In the genomic region with DNA sequence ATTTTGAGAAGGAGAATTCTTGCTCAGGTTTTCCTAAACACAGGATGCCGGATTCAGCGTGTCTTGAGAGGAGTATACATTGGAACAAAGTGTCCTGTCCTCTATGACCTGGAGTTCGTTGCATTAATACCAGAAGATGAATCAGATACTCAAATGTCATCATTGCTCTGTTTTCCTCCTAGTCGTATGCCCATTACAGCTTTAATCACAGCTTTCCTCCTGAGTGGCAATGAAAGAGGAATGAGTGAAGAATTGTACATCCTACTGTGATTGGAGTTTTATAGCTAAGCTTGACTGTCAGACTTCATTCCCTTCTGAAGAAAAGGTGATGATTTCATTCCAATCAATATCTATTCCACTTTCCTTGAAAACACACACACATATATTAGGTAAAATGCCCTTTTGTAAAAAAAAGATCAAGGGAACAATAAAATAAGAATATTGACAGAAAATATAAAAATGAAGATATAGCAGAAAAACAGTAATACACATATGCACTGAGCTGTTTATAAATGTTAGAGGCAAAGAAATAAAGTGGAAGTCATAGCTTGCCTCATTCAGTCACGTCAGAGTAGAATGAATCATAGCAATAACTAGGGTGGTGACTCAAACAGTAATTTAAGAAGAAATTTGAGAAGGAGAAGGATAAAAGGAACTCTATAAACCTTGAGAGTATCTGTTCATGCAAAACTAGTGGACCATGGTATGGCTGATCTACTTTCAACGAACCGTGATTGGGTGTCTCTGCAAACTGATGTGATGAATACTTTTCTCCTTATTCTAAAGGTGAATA, we compare ENCODE assay signal across 11 cellular contexts.
DNase-seq lines count a peak whose midpoint lies in the region; ATAC-seq and TF ChIP-seq lines count a peak whose summit lies in the region.
"Had no signal": no experiment of that assay in that cellular context is flagged by ENCODE, and none has a peak within 500 bp of the region (broad histone marks: within the 10 kb centered on the region; RNA-seq: fewer than 3 reads in every experiment).

No MANE protein-coding gene starts in this region.

- no peak for TF ChIP-seq CTCF in fibroblast of lung (conservative IDR thresholded peaks at IDR 0.05 in 1 of 2, IDR thresholded peaks at IDR 0.05 in 1 of 2; ENCODE audit: low read depth in 1 of 2, low read length in 2 of 2)
- no peak for TF ChIP-seq CTCF in smooth muscle cell (IDR thresholded peaks at IDR 0.05; ENCODE audit: borderline replicate concordance, insufficient read depth, poor library complexity, severe bottlenecking)

- H3K36me3 ChIP-seq in fibroblast of lung (ENCODE audit: control insufficient read depth, insufficient read depth, low read length) (no peaks in the 10 kb centered on the region), smooth muscle cell (ENCODE audit: low read depth) (no peaks in the 10 kb centered on the region)
- H3K36me3 ChIP-seq: adrenal gland had no signal

- H2AFZ ChIP-seq in fibroblast of lung (ENCODE audit: low read length) (peak overlapping the region; percentile 60), smooth muscle cell (ENCODE audit: low read depth) (peak overlapping the region; percentile 6)

- peaks cover 5% of the 10 kb centered on the region for H3K4me1 ChIP-seq in fibroblast of lung (ENCODE audit: control insufficient read depth, extremely low read depth, insufficient read depth, low read length)
- H3K4me1 ChIP-seq in smooth muscle cell (ENCODE audit: low read depth), result no peaks in the 10 kb centered on the region

- H3K4me2 ChIP-seq in fibroblast of lung (ENCODE audit: extremely low read depth, insufficient read depth, low read length), result peak overlapping the region; percentile 59
- H3K4me2 ChIP-seq in smooth muscle cell, result peak overlapping the region; percentile 77

- H3K9ac ChIP-seq in fibroblast of lung (ENCODE audit: insufficient read depth, low read length) (no peak overlapping the region), smooth muscle cell (ENCODE audit: low read depth) (peak overlapping the region; percentile 82)

- no peaks in the 10 kb centered on the region for H3F3A ChIP-seq in smooth muscle cell (ENCODE audit: low read depth)

- ATAC-seq in GM21447 (IDR thresholded peaks at IDR 0.05; ENCODE audit: unreplicated experiment) (no peak), GM18870 (IDR thresholded peaks at IDR 0.05; ENCODE audit: unreplicated experiment) (no peak)

- H3K79me2 ChIP-seq in fibroblast of lung (ENCODE audit: control insufficient read depth, insufficient read depth, low read length), result no peaks in the 10 kb centered on the region
- no peaks in the 10 kb centered on the region for H3K79me2 ChIP-seq in smooth muscle cell (ENCODE audit: low read depth)

- no peaks in the 10 kb centered on the region for H4K20me1 ChIP-seq in fibroblast of lung (ENCODE audit: control insufficient read depth, extremely low read depth, insufficient read depth, low read length)
- no peaks in the 10 kb centered on the region for H4K20me1 ChIP-seq in smooth muscle cell (ENCODE audit: low read depth)

- H3K9me3 ChIP-seq in fibroblast of lung (ENCODE audit: control insufficient read depth, insufficient read depth, low read depth, low read length) (no peaks in the 10 kb centered on the region), smooth muscle cell (replicated peaks; ENCODE audit: low read depth) (no peaks in the 10 kb centered on the region)
- H3K9me3 ChIP-seq: adrenal gland had no signal

- peak overlapping the region in 1 of 4 experiments; percentile 10 for H3K4me3 ChIP-seq in fibroblast of lung (replicated peaks in 1 of 4; ENCODE audit: control extremely low read depth in 1 of 4, insufficient read depth in 1 of 4, low read depth in 3 of 4, low read length in 4 of 4)
- no peak overlapping the region for H3K4me3 ChIP-seq in smooth muscle cell
- H3K4me3 ChIP-seq: adrenal gland had no signal

- WGBS in smooth muscle cell (ENCODE audit: low lambda C conversion rate), result 35% methylated on average over 7 of the region's 7 CpGs

- DNase-seq in H4 (ENCODE audit: low spot score), result peak; percentile 50
- DNase-seq in SIG-M5 (lab: John Stamatoyannopoulos, UW), result peak; percentile 42
- DNase-seq in fibroblast of lung (ENCODE audit: low read depth in 2 of 2), result peak; percentile 88 to 96
- DNase-seq in smooth muscle cell (lab: John Stamatoyannopoulos, UW; ENCODE audit: unreplicated experiment), result no peak
- DNase-seq in foreskin melanocyte, result no peak
- no peak for DNase-seq in T-helper 2 cell
- DNase-seq: adrenal gland; NCI-H524 treated with DMSO at 0.1 percent for 48 hours; stimulated activated CD8-positive, alpha-beta memory T cell treated with anti-CD3 and anti-CD28 coated beads, Interleukin-4, amount 100 ng/mL, for 48 hours had no signal

- H3K27ac ChIP-seq in fibroblast of lung (ENCODE audit: insufficient read depth, low read length), result peak overlapping the region; percentile 75
- peak overlapping the region; percentile 95 for H3K27ac ChIP-seq in smooth muscle cell (ENCODE audit: low read depth)

- H3K27me3 ChIP-seq in fibroblast of lung (ENCODE audit: control insufficient read depth, insufficient read depth, low read length), result no peaks in the 10 kb centered on the region
- H3K27me3 ChIP-seq in smooth muscle cell (ENCODE audit: low read depth), result no peaks in the 10 kb centered on the region
- H3K27me3 ChIP-seq: adrenal gland had no signal

Comparison
In these comparisons a context has a peak if more than half of its experiments do, and no peak if none do; other contexts are left out.
1. DNase-seq: peak in H4 (single experiment), SIG-M5 (single experiment) and fibroblast of lung (2 of 2); none in smooth muscle cell (single experiment), foreskin melanocyte (single experiment) and T-helper 2 cell (0 of 5).